In genomic region chr2:55862673-55863390, GRCh38 we compare ENCODE assay signal across 9 cellular contexts.
DNase-seq lines count a peak whose midpoint lies in the region; ATAC-seq, FAIRE-seq and TF ChIP-seq lines count a peak whose summit lies in the region.
"Had no signal": no experiment of that assay in that cellular context is flagged by ENCODE, and none has a peak within 500 bp of the region (broad histone marks: within the 10 kb centered on the region; RNA-seq: fewer than 3 reads in every experiment).

No MANE protein-coding gene starts in this region.

- H3K4me2 ChIP-seq in K562 (ENCODE audit: insufficient read depth, low read length) (no peak overlapping the region), keratinocyte (ENCODE audit: control insufficient read depth, extremely low read depth, insufficient read depth, low read depth, low read length) (peak overlapping the region; percentile 9)

- H3K4me3 ChIP-seq in K562, result no peak overlapping the region
- no peak overlapping the region for H3K4me3 ChIP-seq in keratinocyte (ENCODE audit: control insufficient read depth in 2 of 3, extremely low read depth in 1 of 3, insufficient read depth in 2 of 3, low read depth in 1 of 3, low read length in 3 of 3)
- no peak overlapping the region for H3K4me3 ChIP-seq in transverse colon

- WGBS in K562 (ENCODE audit: insufficient coverage, low coverage, missing lambda C conversion rate), result 3% methylated on average over 7 of the region's 7 CpGs
- 80 to 89% methylated on average over 5 to 7 of the region's 7 CpGs for WGBS in transverse colon (ENCODE audit: low coverage in 1 of 2), 2 donors

- no peak overlapping the region for H3K27ac Mint-ChIP-seq in naive thymus-derived CD8-positive, alpha-beta T cell
- H3K27ac Mint-ChIP-seq: activated T-cell treated with anti-CD3 and anti-CD28 coated beads, Interleukin-2, amount 50 U/mL, for 72 hours had no signal

- BruUV-seq in K562 (replicated peaks; lab: Mats Ljungman, UMichigan), result no TSS peak

- H3K9me1 ChIP-seq in K562 (ENCODE audit: control insufficient read depth, insufficient read depth, low read length) (no peaks in the 10 kb centered on the region), keratinocyte (ENCODE audit: control insufficient read depth, extremely low read depth, insufficient read depth, low read length) (no peaks in the 10 kb centered on the region)

- no peaks in the 10 kb centered on the region for H3K79me2 ChIP-seq in K562 (ENCODE audit: control insufficient read depth, insufficient read depth, low read length)
- H3K79me2 ChIP-seq in keratinocyte (ENCODE audit: control insufficient read depth, insufficient read depth, low read length), result no peaks in the 10 kb centered on the region

- 0 out of 4 replicates have a peak, but pooled peaks of 1 of the 2 experiments have one; percentile 10 for TF ChIP-seq RAD21 in K562 (CRISPR knock-in tag; conservative IDR thresholded peaks at IDR 0.05 in 1 of 2, IDR thresholded peaks at IDR 0.05 in 1 of 2)

- DNase-seq in HS-5 (ENCODE audit: low read depth) (peak; percentile 99), K562 (ENCODE audit: extremely low read depth in 1 of 4, low spot score in 3 of 4) (peak in 1 of 4 experiments; percentile 15), keratinocyte (ENCODE audit: low read depth, low spot score) (peak; percentile 90), transverse colon (no peak), NCI-H446 treated with DMSO at 0.1 percent for 48 hours (lab: John Stamatoyannopoulos, UW) (no peak)
- DNase-seq in activated naive CD4-positive, alpha-beta T cell treated with anti-CD3 and anti-CD28 coated beads, Interleukin-2, amount 50 U/mL, for 16 hours, result no peak
- DNase-seq in naive thymus-derived CD8-positive, alpha-beta T cell, result no peak
- DNase-seq: activated T-cell treated with anti-CD3 and anti-CD28 coated beads, Interleukin-2, amount 50 U/mL, for 72 hours had no signal

- intact Hi-C loops in K562 (cut with micrococcal nuclease) (no loop called here), transverse colon (cut with DNase I; ENCODE audit: low total_unique reads) (no loop called here)

- no peak overlapping the region for H3K9ac ChIP-seq in K562 (ENCODE audit: insufficient read depth in 1 of 2, low read depth in 2 of 2, low read length in 2 of 2)
- peak overlapping the region; percentile 30 for H3K9ac ChIP-seq in keratinocyte (ENCODE audit: control insufficient read depth, extremely low read depth, insufficient read depth, low read length)

- dilution Hi-C loops in keratinocyte (cut with MboI; ENCODE audit: extremely low pct_ligation_motif_present, low sequenced_read_pairs), result no loop called here

- TF ChIP-seq EP300 in K562 (IDR thresholded peaks at IDR 0.05; ENCODE audit: low read length), result no peak
- TF ChIP-seq EP300 in transverse colon (IDR thresholded peaks at IDR 0.05; ENCODE audit: low read depth), result no peak

- FAIRE-seq in K562 (lab: Jason Lieb, UNC) (no peak), keratinocyte (lab: Jason Lieb, UNC) (peak; percentile 96)

- in situ Hi-C loops in K562 (cut with MboI) (no loop called here), transverse colon (cut with MboI; ENCODE audit: low pct_ligation_motif_present in 1 of 4, low pct_unique_long_range_greater_than_20kb in 1 of 4, low sequenced_read_pairs in 3 of 4) (no loop called here)

- H3K27me3 Mint-ChIP-seq in naive thymus-derived CD8-positive, alpha-beta T cell, result peaks cover 3 to 14% (median 6%) of the 10 kb centered on the region in 5 donors

- H3K27ac ChIP-seq in K562 (ENCODE audit: extremely low read depth, low read depth, low read length), result no peak overlapping the region
- H3K27ac ChIP-seq in keratinocyte (ENCODE audit: control insufficient read depth, insufficient read depth, low read length), result peak overlapping the region; percentile 84
- H3K27ac ChIP-seq in transverse colon, result peak overlapping the region; percentile 36 to 68 (median 56)

- no peak for TF ChIP-seq POLR2A in K562 (conservative IDR thresholded peaks at IDR 0.05)
- TF ChIP-seq POLR2A in transverse colon (IDR thresholded peaks at IDR 0.05), result no peak

- ATAC-seq in K562, result peak; percentile 39
- ATAC-seq in HG03039 (IDR thresholded peaks at IDR 0.05; ENCODE audit: unreplicated experiment), result no peak
- no peak for ATAC-seq in naive thymus-derived CD8-positive, alpha-beta T cell
- ATAC-seq: activated T-cell treated with anti-CD3 and anti-CD28 coated beads, Interleukin-2, amount 50 U/mL, for 72 hours had no signal

- H2AFZ ChIP-seq in K562 (ENCODE audit: low read depth, low read length) (no peak overlapping the region), keratinocyte (ENCODE audit: control insufficient read depth, low read length) (no peak overlapping the region)

- H3K9me3 ChIP-seq in K562 (replicated peaks; ENCODE audit: control insufficient read depth, insufficient read depth, low read depth, low read length) (no peaks in the 10 kb centered on the region), keratinocyte (ENCODE audit: control insufficient read depth, low read depth, low read length) (no peaks in the 10 kb centered on the region), transverse colon (no peaks in the 10 kb centered on the region)

- CTCF ChIA-PET in K562 (lab: Yijun Ruan, JAX; ENCODE audit: low intra/inter-chr PET ratio), result no interaction called here

- H3K4me1 ChIP-seq in K562 (replicated peaks in 1 of 2; ENCODE audit: control insufficient read depth in 2 of 2, insufficient read depth in 2 of 2, low read length in 2 of 2) (no peaks in the 10 kb centered on the region; a peak in 1 of 5 replicates), keratinocyte (ENCODE audit: control insufficient read depth, extremely low read depth, insufficient read depth, low read length) (peaks cover 29% of the 10 kb centered on the region), transverse colon (no peaks in the 10 kb centered on the region)

- H3K36me3 ChIP-seq in K562 (ENCODE audit: control insufficient read depth, insufficient read depth, low read length), result no peaks in the 10 kb centered on the region
- H3K36me3 ChIP-seq in keratinocyte (ENCODE audit: control insufficient read depth in 2 of 2, extremely low read depth in 1 of 2, insufficient read depth in 2 of 2, low read length in 2 of 2), result peaks cover under 1 to 4% of the 10 kb centered on the region in 2 experiments
- H3K36me3 ChIP-seq in transverse colon, result no peaks in the 10 kb centered on the region

- H3K9me3 Mint-ChIP-seq in naive thymus-derived CD8-positive, alpha-beta T cell, result peaks cover 0 to 4% (median 0%) of the 10 kb centered on the region in 9 donors
- H3K9me3 Mint-ChIP-seq: activated T-cell treated with anti-CD3 and anti-CD28 coated beads, Interleukin-2, amount 50 U/mL, for 72 hours had no signal

- H4K20me1 ChIP-seq in K562 (replicated peaks; ENCODE audit: control insufficient read depth, insufficient read depth, low read length), result no peaks in the 10 kb centered on the region
- H4K20me1 ChIP-seq in keratinocyte (ENCODE audit: control insufficient read depth, extremely low read depth, insufficient read depth, low read length), result no peaks in the 10 kb centered on the region

- H3K36me3 Mint-ChIP-seq in naive thymus-derived CD8-positive, alpha-beta T cell, result no peaks in the 10 kb centered on the region

- H3K27me3 ChIP-seq in K562 (ENCODE audit: control insufficient read depth in 2 of 2, insufficient read depth in 2 of 2, low read length in 2 of 2) (no peaks in the 10 kb centered on the region), keratinocyte (ENCODE audit: control insufficient read depth, extremely low read depth, insufficient read depth, low read length) (no peaks in the 10 kb centered on the region), transverse colon (no peaks in the 10 kb centered on the region)

- no peaks in the 10 kb centered on the region for H3K4me1 Mint-ChIP-seq in naive thymus-derived CD8-positive, alpha-beta T cell

- POLR2A ChIA-PET in K562 (lab: Yijun Ruan, JAX), result interaction anchor here (1.1 kb wide), 1 partner anchor 15 kb away, joined by 3 read pairs; no protein-coding TSS in a partner anchor
- POLR2A ChIA-PET in naive thymus-derived CD8-positive, alpha-beta T cell (lab: Charles Lee), result no interaction called here

- no peak for TF ChIP-seq CTCF in K562 (IDR thresholded peaks at IDR 0.05 in 2 of 3, conservative IDR thresholded peaks at IDR 0.05 in 1 of 3; ENCODE audit: insufficient read depth in 2 of 3, low read depth in 1 of 3, low read length in 3 of 3)
- no peak for TF ChIP-seq CTCF in keratinocyte (optimal IDR thresholded peaks at IDR 0.05 in 1 of 3, IDR thresholded peaks at IDR 0.05 in 1 of 3, conservative IDR thresholded peaks at IDR 0.05 in 1 of 3; ENCODE audit: extremely low read depth in 1 of 3, insufficient read depth in 2 of 3, low read length in 3 of 3)
- TF ChIP-seq CTCF in transverse colon (IDR thresholded peaks at IDR 0.05), result no peak

- H3K4me3 Mint-ChIP-seq in naive thymus-derived CD8-positive, alpha-beta T cell, result no peak overlapping the region
- H3K4me3 Mint-ChIP-seq: activated T-cell treated with anti-CD3 and anti-CD28 coated beads, Interleukin-2, amount 50 U/mL, for 72 hours had no signal

TF ChIP-seq in K562, 482 proteins besides CTCF, POLR2A, EP300 and RAD21 (continues in another document):
- TF ChIP-seq ELF2 (CRISPR knock-in tag; IDR thresholded peaks at IDR 0.05) (no peak), ZNF589 (CRISPR knock-in tag; IDR thresholded peaks at IDR 0.05; ENCODE audit: low read depth) (0 out of 2 replicates have a peak, but pooled peaks have one; percentile 21), TRIM24 (IDR thresholded peaks at IDR 0.05) (peak in 1 of 2 experiments; percentile 50; a peak in 1 of 4 replicates), KAT8 (IDR thresholded peaks at IDR 0.05; ENCODE audit: low read depth) (no peak), MBD1 (CRISPR knock-in tag; IDR thresholded peaks at IDR 0.05) (no peak), NFE2 (IDR thresholded peaks at IDR 0.05; ENCODE audit: low read depth) (peak; percentile 84), C11orf30 (IDR thresholded peaks at IDR 0.05; ENCODE audit: low read depth) (peak; percentile 75), MYBL2 (IDR thresholded peaks at IDR 0.05; ENCODE audit: low read depth) (no peak), MYBL2 (CRISPR knock-in tag; IDR thresholded peaks at IDR 0.05; ENCODE audit: borderline replicate concordance) (no peak), NR2C1 (IDR thresholded peaks at IDR 0.05) (no peak), NR2C1 (tag; IDR thresholded peaks at IDR 0.05) (0 out of 2 replicates have a peak, but pooled peaks have one; percentile 28)

Comparison
In these comparisons a context has a peak if more than half of its experiments do, and no peak if none do; other contexts are left out.
1. DNase-seq: peak in HS-5 (single experiment) and keratinocyte (single experiment); none in transverse colon (single experiment), NCI-H446 treated with DMSO at 0.1 percent for 48 hours (single experiment), activated naive CD4-positive, alpha-beta T cell treated with anti-CD3 and anti-CD28 coated beads, Interleukin-2, amount 50 U/mL, for 16 hours (single experiment) and naive thymus-derived CD8-positive, alpha-beta T cell (0 of 10).